In the genomic region with DNA sequence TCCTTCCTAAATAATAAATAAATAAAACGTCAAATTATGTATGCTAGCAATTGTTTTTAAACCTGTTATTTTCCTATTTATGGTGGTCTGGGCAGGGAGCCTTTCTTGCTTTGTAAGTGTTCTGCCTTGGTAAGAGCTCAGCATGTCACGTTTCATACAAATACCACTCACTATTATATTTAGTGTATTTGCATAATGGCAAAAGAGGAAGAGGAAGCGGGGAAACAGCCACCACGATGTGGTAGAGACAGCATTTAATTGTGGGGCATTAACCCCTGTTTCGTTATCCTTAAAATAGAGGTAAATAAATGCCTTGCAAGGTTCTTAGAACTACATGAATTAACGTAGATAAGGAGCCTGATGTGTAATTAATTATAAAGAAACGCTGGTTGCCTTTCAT, we compare ENCODE assay signal across 8 cellular contexts. TPM values are rescaled to one million over a fixed set of nuclear protein-coding genes. Genes with fewer than 3 reads are reported as not detected.
DNase-seq lines count a peak whose midpoint lies in the region; ATAC-seq, FAIRE-seq and TF ChIP-seq lines count a peak whose summit lies in the region.

No MANE protein-coding gene starts in this region.

- peak overlapping the region; percentile 69 for H3K4me3 ChIP-seq in HL-60 (replicated peaks; ENCODE audit: insufficient read depth, low read length)

- no peaks in the 10 kb centered on the region for H3K27me3 ChIP-seq in HL-60 (ENCODE audit: insufficient read depth, poor library complexity, severe bottlenecking)

- no peak overlapping the region for H3K4me3 Mint-ChIP-seq in central memory CD8-positive, alpha-beta T cell
- H3K4me3 Mint-ChIP-seq in glutamatergic neuron (ENCODE audit: unreplicated experiment): no peak overlapping the region

- H3K27ac Mint-ChIP-seq in central memory CD8-positive, alpha-beta T cell (ENCODE audit: low read depth): no peak overlapping the region
- H3K27ac Mint-ChIP-seq in glutamatergic neuron (ENCODE audit: unreplicated experiment): no peak overlapping the region

- TF ChIP-seq CTCF in GM13977 (IDR thresholded peaks at IDR 0.05; ENCODE audit: extremely low read depth, insufficient read depth, missing control alignments) (no peak), HL-60 (IDR thresholded peaks at IDR 0.05; ENCODE audit: insufficient read depth, low read length) (no peak), glutamatergic neuron (IDR thresholded peaks at IDR 0.05; ENCODE audit: partially characterized antibody, unreplicated experiment) (no peak)

- DNase-seq in GM13977 (ENCODE audit: low spot score) (peak; percentile 70), HL-60 (ENCODE audit: low read depth in 1 of 2, low spot score in 1 of 2) (peak in 1 of 2 experiments; percentile 76), urothelium cell line (ENCODE audit: low spot score) (no peak), NK-92 (lab: John Stamatoyannopoulos, UW; ENCODE audit: unreplicated experiment) (no peak), glutamatergic neuron (no peak), DMS153 treated with DMSO at 0.1 percent for 48 hours (lab: John Stamatoyannopoulos, UW; ENCODE audit: unreplicated experiment) (no peak)
- DNase-seq in central memory CD8-positive, alpha-beta T cell (ENCODE audit: low spot score in 2 of 2): no peak

- H3K4me1 Mint-ChIP-seq in central memory CD8-positive, alpha-beta T cell: peaks cover 28% of the 10 kb centered on the region
- peaks cover 21% of the 10 kb centered on the region for H3K4me1 Mint-ChIP-seq in glutamatergic neuron (ENCODE audit: low read depth, unreplicated experiment)

- no peaks in the 10 kb centered on the region for H3K27me3 Mint-ChIP-seq in central memory CD8-positive, alpha-beta T cell
- H3K27me3 Mint-ChIP-seq in glutamatergic neuron (ENCODE audit: unreplicated experiment): peaks cover 5% of the 10 kb centered on the region

- in situ Hi-C loops in GM13977 (cut with MboI; ENCODE audit: low pct_unique_long_range_greater_than_20kb, low sequenced_read_pairs, unreplicated experiment): no loop called here

- peaks cover 14% of the 10 kb centered on the region for H3K36me3 Mint-ChIP-seq in central memory CD8-positive, alpha-beta T cell (ENCODE audit: insufficient read depth)
- H3K36me3 Mint-ChIP-seq in glutamatergic neuron (ENCODE audit: unreplicated experiment): no peaks in the 10 kb centered on the region

- no peaks in the 10 kb centered on the region for H3K9me3 Mint-ChIP-seq in central memory CD8-positive, alpha-beta T cell
- H3K9me3 Mint-ChIP-seq in glutamatergic neuron (ENCODE audit: unreplicated experiment): peaks cover 15% of the 10 kb centered on the region

- FAIRE-seq in urothelium cell line (lab: Jason Lieb, UNC): no peak

- ATAC-seq in GM21447 (IDR thresholded peaks at IDR 0.05; ENCODE audit: unreplicated experiment): peak; percentile 52
- peak; percentile 52 for ATAC-seq in central memory CD8-positive, alpha-beta T cell (replicated peaks; ENCODE audit: extremely low read depth, poor library complexity, severe bottlenecking)

- peak overlapping the region; percentile 98 for H3K27ac ChIP-seq in HL-60 (replicated peaks)

RNA-seq across cellular contexts. Expression of a gene that starts 2.0 kb away (rescaled TPM):
- 33.2 TPM for total RNA-seq in glutamatergic neuron (ENCODE audit: unreplicated experiment)

RNA-seq across cellular contexts. Expression of a gene that starts 42.5 kb away (rescaled TPM):
- total RNA-seq in glutamatergic neuron (ENCODE audit: unreplicated experiment): 103 TPM
